Comparison of ENCODE assay signal across 24 cellular contexts in genomic region chr10:71448146-71448545, GRCh38.
"Had no signal": no experiment of that assay in that cellular context is flagged by ENCODE, and none has a peak within 500 bp of the region (broad histone marks: within the 10 kb centered on the region; RNA-seq: fewer than 3 reads in every experiment).

No MANE protein-coding gene starts in this region.

- H3K4me3 Mint-ChIP-seq: activated CD4-positive, alpha-beta memory T cell treated with anti-CD3 and anti-CD28 coated beads, Interleukin-2, amount 10 ng/mL, durations not matched to agents 7 days and 5 days; activated naive CD4-positive, alpha-beta T cell treated with anti-CD3 and anti-CD28 coated beads, Interleukin-2, amount 10 ng/mL, durations not matched to agents 7 days and 5 days; activated naive CD8-positive, alpha-beta T cell treated with anti-CD3 and anti-CD28 coated beads for 36 hours; activated T-cell treated with anti-CD3 and anti-CD28 coated beads, Interleukin-2, amount 50 U/mL, for 72 hours had no signal

- H3K4me1 Mint-ChIP-seq: activated CD4-positive, alpha-beta memory T cell treated with anti-CD3 and anti-CD28 coated beads, Interleukin-2, amount 10 ng/mL, durations not matched to agents 7 days and 5 days; activated naive CD4-positive, alpha-beta T cell treated with anti-CD3 and anti-CD28 coated beads, Interleukin-2, amount 10 ng/mL, durations not matched to agents 7 days and 5 days; activated naive CD8-positive, alpha-beta T cell treated with anti-CD3 and anti-CD28 coated beads for 36 hours had no signal

- H3K27ac ChIP-seq: brain microvascular endothelial cell, cardiac muscle cell, SJCRH30, VCaP had no signal

- DNase-seq: activated CD4-positive, alpha-beta memory T cell treated with anti-CD3 and anti-CD28 coated beads, Interleukin-2, amount 10 ng/mL, durations not matched to agents 7 days and 5 days; activated CD4-positive, alpha-beta T cell treated with anti-CD3 and anti-CD28 coated beads, Interleukin-2, amount 50 U/mL, for 1 hour; activated CD4-positive, CD25-positive, alpha-beta regulatory T cell; activated gamma-delta T cell treated with Interleukin-2 at 50 U/mL for 16 hours; activated naive CD4-positive, alpha-beta T cell treated with anti-CD3 and anti-CD28 coated beads, Interleukin-2, amount 10 ng/mL, durations not matched to agents 7 days and 5 days; activated naive CD8-positive, alpha-beta T cell treated with anti-CD3 and anti-CD28 coated beads for 36 hours; activated T-cell treated with anti-CD3 and anti-CD28 coated beads for 4 hours; activated T-cell treated with anti-CD3 and anti-CD28 coated beads, Interleukin-2, amount 50 U/mL, for 72 hours; brain microvascular endothelial cell; Kasumi-1; KBM-7; NCI-H1105; NCI-H1694; NCI-H2029; NK-92 treated with Interleukin-12 subunit alpha and Interleukin-12 subunit beta, amount 100 ng/mL, for 24 hours; OCI-M1; SJCRH30; SK-N-SH; T-helper 1 cell had no signal

- H3K4me1 ChIP-seq: SJCRH30 had no signal

- H3K9ac ChIP-seq: SK-N-SH had no signal

- H3K4me3 ChIP-seq: cardiac muscle cell, SJCRH30 had no signal

- H3K4me2 ChIP-seq: SK-N-SH had no signal

- H3K9me3 Mint-ChIP-seq: activated CD4-positive, alpha-beta memory T cell treated with anti-CD3 and anti-CD28 coated beads, Interleukin-2, amount 10 ng/mL, durations not matched to agents 7 days and 5 days; activated naive CD4-positive, alpha-beta T cell treated with anti-CD3 and anti-CD28 coated beads, Interleukin-2, amount 10 ng/mL, durations not matched to agents 7 days and 5 days; activated naive CD8-positive, alpha-beta T cell treated with anti-CD3 and anti-CD28 coated beads for 36 hours; activated T-cell treated with anti-CD3 and anti-CD28 coated beads, Interleukin-2, amount 50 U/mL, for 72 hours; activated T-helper 2 cell treated with anti-CD3 and anti-CD28 coated beads, Interferon-gamma antibody, Interleukin-2, Interleukin-4, amounts not matched to agents 10 μg/mL and 5 μg/mL and 100 μg/mL, durations not matched to agents 14 hours and 24 hours and 36 hours had no signal

- H3K9me3 ChIP-seq: SJCRH30, SK-N-SH had no signal

- H3K36me3 Mint-ChIP-seq: activated naive CD4-positive, alpha-beta T cell treated with anti-CD3 and anti-CD28 coated beads, Interleukin-2, amount 10 ng/mL, durations not matched to agents 7 days and 5 days; activated naive CD8-positive, alpha-beta T cell treated with anti-CD3 and anti-CD28 coated beads for 36 hours had no signal

- H3K27me3 ChIP-seq: cardiac muscle cell, SJCRH30 had no signal

- ATAC-seq: activated T-cell treated with anti-CD3 and anti-CD28 coated beads, Interleukin-2, amount 50 U/mL, for 72 hours; Panc1; Right ventricle myocardium inferior had no signal

- H3K36me3 ChIP-seq: brain microvascular endothelial cell, cardiac muscle cell, SJCRH30 had no signal

- H3K27me3 Mint-ChIP-seq: activated CD4-positive, alpha-beta memory T cell treated with anti-CD3 and anti-CD28 coated beads, Interleukin-2, amount 10 ng/mL, durations not matched to agents 7 days and 5 days; activated naive CD8-positive, alpha-beta T cell treated with anti-CD3 and anti-CD28 coated beads for 36 hours had no signal

- H3K27ac Mint-ChIP-seq: activated CD4-positive, alpha-beta memory T cell treated with anti-CD3 and anti-CD28 coated beads, Interleukin-2, amount 10 ng/mL, durations not matched to agents 7 days and 5 days; activated naive CD4-positive, alpha-beta T cell treated with anti-CD3 and anti-CD28 coated beads, Interleukin-2, amount 10 ng/mL, durations not matched to agents 7 days and 5 days; activated naive CD8-positive, alpha-beta T cell treated with anti-CD3 and anti-CD28 coated beads for 36 hours; activated T-cell treated with anti-CD3 and anti-CD28 coated beads, Interleukin-2, amount 50 U/mL, for 72 hours; activated T-helper 2 cell treated with anti-CD3 and anti-CD28 coated beads, Interferon-gamma antibody, Interleukin-2, Interleukin-4, amounts not matched to agents 10 μg/mL and 5 μg/mL and 100 μg/mL, durations not matched to agents 14 hours and 24 hours and 36 hours had no signal
